ENCODE assay signal across 25 cellular contexts in genomic region chr3:147333098-147333497, GRCh38.
"Had no signal": no experiment of that assay in that cellular context is flagged by ENCODE, and none has a peak within 500 bp of the region (broad histone marks: within the 10 kb centered on the region; RNA-seq: fewer than 3 reads in every experiment).

No MANE protein-coding gene starts in this region.

- FAIRE-seq: endometrium, islet of Langerhans, keratinocyte had no signal

- H3K4me3 ChIP-seq: esophagus squamous epithelium, gastrocnemius medialis, heart right ventricle, left lung, lower lobe of right lung, mucosa of descending colon had no signal

- H3K9me3 ChIP-seq: esophagus squamous epithelium, gastrocnemius medialis, heart right ventricle, left lung, lower lobe of right lung, mucosa of descending colon had no signal

- H3K27me3 ChIP-seq: gastrocnemius medialis, left lung had no signal

- DNase-seq: cortex of kidney; effector CD8-positive, alpha-beta T cell; effector memory CD8-positive, alpha-beta T cell; endodermal cell; erythroblast; esophagus squamous epithelium; foreskin fibroblast; foreskin melanocyte; gastrocnemius medialis; glutamatergic neuron; head of caudate nucleus; heart right ventricle; hippocampal formation; left cardiac atrium; left lung; left ventricle myocardium superior; lower lobe of right lung; mesenchymal stem cell; mucosa of descending colon; naive B cell; naive thymus-derived CD8-positive, alpha-beta T cell had no signal

- H3K27ac ChIP-seq: epithelial cell of prostate, esophagus squamous epithelium, gastrocnemius medialis, heart right ventricle, left lung, lower lobe of right lung had no signal

- H3K36me3 ChIP-seq: esophagus squamous epithelium, gastrocnemius medialis, heart right ventricle, left lung, lower lobe of right lung had no signal

- H3K4me1 ChIP-seq: esophagus squamous epithelium, gastrocnemius medialis, heart right ventricle, left lung, lower lobe of right lung had no signal
